8 cellular contexts compared by ENCODE assay signal in the genomic region with DNA sequence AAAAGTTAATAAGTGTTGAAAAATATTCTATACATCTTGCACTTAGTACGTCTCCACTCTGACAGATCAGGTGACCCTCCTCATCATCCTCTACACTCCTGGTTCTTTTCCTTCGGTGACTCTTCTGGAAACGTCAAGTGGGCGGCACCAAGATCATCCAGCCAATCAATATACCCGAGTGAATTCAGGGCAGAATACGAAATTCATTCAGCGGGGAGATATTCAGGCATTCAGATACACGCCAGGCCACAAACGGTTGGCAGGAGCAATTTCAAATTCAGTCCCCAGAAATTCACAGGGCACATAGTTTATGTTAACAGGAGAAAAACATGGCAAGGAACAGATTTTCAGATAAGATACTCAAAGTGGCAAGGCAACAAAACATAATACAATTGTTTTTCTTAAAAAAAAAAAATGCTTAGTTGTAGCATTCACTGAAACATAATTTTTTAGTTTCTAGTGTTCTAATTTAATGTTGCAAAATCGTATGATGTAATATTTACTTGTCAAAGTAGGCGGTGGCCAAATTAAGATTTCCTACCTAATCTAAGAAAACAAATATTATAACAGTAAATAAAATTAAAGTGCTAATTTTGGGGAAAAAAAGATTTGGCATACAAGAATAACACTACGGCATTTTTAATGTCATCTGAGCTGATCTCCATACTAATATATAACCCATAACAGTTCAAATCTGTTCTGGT. TPM values are rescaled to one million over a fixed set of nuclear protein-coding genes. Genes with fewer than 3 reads are reported as not detected.
DNase-seq lines count a peak whose midpoint lies in the region; ATAC-seq and TF ChIP-seq lines count a peak whose summit lies in the region.

No MANE protein-coding gene starts in this region.

- H3K9ac ChIP-seq in muscle layer of colon (ENCODE audit: low read length) = peak overlapping the region; percentile 22

- H3K4me3 ChIP-seq in coronary artery (peak overlapping the region; percentile 87), muscle layer of colon (ENCODE audit: low read depth in 1 of 2, low read length in 2 of 2) (peak overlapping the region in 1 of 2 donors; percentile 93), uterus (peak overlapping the region; percentile 1 to 97), WERI-Rb-1 (ENCODE audit: low read depth, low read length) (no peak overlapping the region)

- H3K9me3 ChIP-seq in muscle layer of colon (ENCODE audit: low read length) = no peaks in the 10 kb centered on the region
- H3K9me3 ChIP-seq in uterus = no peaks in the 10 kb centered on the region
- no peaks in the 10 kb centered on the region for H3K9me3 ChIP-seq in WERI-Rb-1 (ENCODE audit: severe bottlenecking)

- H3K27me3 ChIP-seq in muscle layer of colon (ENCODE audit: control insufficient read depth in 1 of 2, insufficient read depth in 2 of 2, low read length in 2 of 2) = no peaks in the 10 kb centered on the region
- H3K27me3 ChIP-seq in uterus = no peaks in the 10 kb centered on the region
- H3K27me3 ChIP-seq in WERI-Rb-1 (ENCODE audit: insufficient read depth, low read depth, severe bottlenecking) = no peaks in the 10 kb centered on the region

- H3K4me1 ChIP-seq in muscle layer of colon (ENCODE audit: insufficient read depth, low read length) (peaks cover 47% of the 10 kb centered on the region), uterus (peaks cover 9 to 17% of the 10 kb centered on the region in 2 donors)

- H3K27ac ChIP-seq in coronary artery (peak overlapping the region; percentile 35 to 41), muscle layer of colon (ENCODE audit: low read depth, low read length) (no peak overlapping the region), uterus (peak overlapping the region; percentile 100), WERI-Rb-1 (no peak overlapping the region)

- H3K36me3 ChIP-seq in muscle layer of colon (ENCODE audit: insufficient read depth, low read length) (peaks cover 43% of the 10 kb centered on the region), uterus (no peaks in the 10 kb centered on the region), WERI-Rb-1 (peaks cover 85% of the 10 kb centered on the region)

- intact Hi-C loops in uterus (cut with DNase I; ENCODE audit: low total_unique reads) = no loop called here

- TF ChIP-seq POLR2A in uterus (IDR thresholded peaks at IDR 0.05) = peak in 1 of 2 donors; percentile 37

- peak; percentile 52 for DNase-seq in stimulated activated CD4-positive, alpha-beta T cell treated with anti-CD3 and anti-CD28 coated beads, Interleukin-15, amount 100 ng/mL, for 24 hours
- no peak for DNase-seq in stimulated activated CD4-positive, alpha-beta T cell treated with anti-CD3 and anti-CD28 coated beads, Interleukin-2, amount 100 ng/mL, for 48 hours
- DNase-seq in coronary artery (ENCODE audit: low spot score) (no peak), uterus (peak in 1 of 2 donors; percentile 34), DMS79 treated with DMSO at 0.1 percent for 48 hours (lab: John Stamatoyannopoulos, UW) (no peak), WERI-Rb-1 (no peak)

- TF ChIP-seq CTCF in coronary artery (IDR thresholded peaks at IDR 0.05) (no peak), uterus (IDR thresholded peaks at IDR 0.05) (no peak), WERI-Rb-1 (IDR thresholded peaks at IDR 0.05; ENCODE audit: low read depth, low read length) (no peak)

- ATAC-seq in GM19397 (IDR thresholded peaks at IDR 0.05; ENCODE audit: unreplicated experiment) = no peak

RNA-seq across cellular contexts. Expression of gene CLK1, which starts 4.2 kb away (rescaled TPM):
- 100 to 1,000 TPM; 187 to 265 (median 234) TPM for total RNA-seq in uterus

RNA-seq across cellular contexts. Expression of gene PPIL3, which starts 28.6 kb away (rescaled TPM):
- 10 to 100 TPM in 3 of 4 donors, under 1 TPM in 1; 0.59 to 76.8 (median 27.5) TPM for total RNA-seq in uterus

RNA-seq across cellular contexts. Expression of gene NIF3L1, which starts 28.9 kb away (rescaled TPM):
- total RNA-seq in uterus = 10 to 100 TPM; 20.7 to 78.2 (median 45.2) TPM

RNA-seq across cellular contexts. Expression of gene BZW1, which starts 48.5 kb away (rescaled TPM):
- 100 to 1,000 TPM in 2 of 4 donors, 10 to 100 TPM in 2; 39.2 to 322 (median 129) TPM for total RNA-seq in uterus

Comparison
In these comparisons a context has a peak if more than half of its experiments do, and no peak if none do; other contexts are left out.
1. H3K27ac ChIP-seq: peak in coronary artery (2 of 2) and uterus (2 of 2); none in muscle layer of colon (single experiment) and WERI-Rb-1 (single experiment).